ENCODE assay signal across 2 cellular contexts in genomic region chr16:56931253-56931768, GRCh38.
TF ChIP-seq lines count a peak whose summit lies in the region.

No MANE protein-coding gene starts in this region.

TF ChIP-seq in K562, 482 proteins besides CTCF, POLR2A, EP300 and RAD21 (continued from another document and continues in another):
- TF ChIP-seq NR2F6 (CRISPR knock-in tag; IDR thresholded peaks at IDR 0.05) (no peak), ASH1L (IDR thresholded peaks at IDR 0.05; ENCODE audit: borderline replicate concordance, low read depth, partially characterized antibody) (no peak), ZNF717 (CRISPR knock-in tag; IDR thresholded peaks at IDR 0.05) (no peak), EGR1 (conservative IDR thresholded peaks at IDR 0.05) (no peak), CCAR2 (IDR thresholded peaks at IDR 0.05; ENCODE audit: low read depth, low read length) (no peak), ZNF280A (IDR thresholded peaks at IDR 0.05; ENCODE audit: low read depth, partially characterized antibody) (no peak), ZNF395 (CRISPR knock-in tag; IDR thresholded peaks at IDR 0.05) (peak; percentile 36; the same call in 1 of the 2 replicates), AFF4 (CRISPR knock-in tag; IDR thresholded peaks at IDR 0.05) (no peak), ZNF507 (tag; conservative IDR thresholded peaks at IDR 0.05) (no peak), ZKSCAN1 (IDR thresholded peaks at IDR 0.05; ENCODE audit: low read depth, low read length) (no peak), ZFP91 (CRISPR knock-in tag; IDR thresholded peaks at IDR 0.05) (no peak), OTX1 (CRISPR knock-in tag; IDR thresholded peaks at IDR 0.05) (peak; percentile 52; the same call in 1 of the 2 replicates), ZNF696 (CRISPR knock-in tag; conservative IDR thresholded peaks at IDR 0.05) (no peak), ZNF740 (CRISPR knock-in tag; IDR thresholded peaks at IDR 0.05) (no peak), ZNF740 (tag; IDR thresholded peaks at IDR 0.05) (peak; percentile 49 to 68; a peak in 3 of 4 replicates), ZNF431 (CRISPR knock-in tag; IDR thresholded peaks at IDR 0.05) (0 out of 2 replicates have a peak, but pooled peaks have one; percentile 7), ZKSCAN3 (CRISPR knock-in tag; IDR thresholded peaks at IDR 0.05) (no peak), MAX (CRISPR knock-in tag; IDR thresholded peaks at IDR 0.05) (no peak)

TF ChIP-seq in HepG2, 621 proteins besides CTCF, POLR2A, EP300 and RAD21 (continued from another document and continues in another):
- TF ChIP-seq ZBTB25 (CRISPR knock-in tag; IDR thresholded peaks at IDR 0.05) (no peak), ETV5 (CRISPR knock-in tag; IDR thresholded peaks at IDR 0.05; ENCODE audit: borderline replicate concordance) (no peak), ZZZ3 (CRISPR knock-in tag; IDR thresholded peaks at IDR 0.05; ENCODE audit: borderline replicate concordance) (0 out of 2 replicates have a peak, but pooled peaks have one; percentile 46), TBP (CRISPR knock-in tag; IDR thresholded peaks at IDR 0.05) (no peak), ZBTB14 (CRISPR knock-in tag; IDR thresholded peaks at IDR 0.05) (no peak), HNF4A (CRISPR knock-in tag; IDR thresholded peaks at IDR 0.05) (no peak), SP2 (CRISPR knock-in tag; IDR thresholded peaks at IDR 0.05) (no peak), ZNF850 (CRISPR knock-in tag; conservative IDR thresholded peaks at IDR 0.05) (peak; percentile 34; the same call in 1 of the 2 replicates), ZFAT (CRISPR knock-in tag; conservative IDR thresholded peaks at IDR 0.05) (no peak), ZNF792 (CRISPR knock-in tag; IDR thresholded peaks at IDR 0.05) (no peak), ZNF556 (CRISPR knock-in tag; IDR thresholded peaks at IDR 0.05; ENCODE audit: borderline replicate concordance) (no peak), ARID2 (CRISPR knock-in tag; IDR thresholded peaks at IDR 0.05; ENCODE audit: borderline replicate concordance) (peak; percentile 6; the same call in 1 of the 2 replicates), ZNF264 (CRISPR knock-in tag; IDR thresholded peaks at IDR 0.05) (no peak), ZNF724P (CRISPR knock-in tag; IDR thresholded peaks at IDR 0.05; ENCODE audit: borderline replicate concordance) (no peak), ZNF282 (IDR thresholded peaks at IDR 0.05; ENCODE audit: partially characterized antibody) (no peak), ZNF574 (CRISPR knock-in tag; IDR thresholded peaks at IDR 0.05) (no peak), SNAI1 (CRISPR knock-in tag; IDR thresholded peaks at IDR 0.05; ENCODE audit: borderline replicate concordance) (no peak), ZNF816 (CRISPR knock-in tag; IDR thresholded peaks at IDR 0.05; ENCODE audit: borderline replicate concordance) (peak; percentile 24; the same call in 1 of the 2 replicates), MEF2D (CRISPR knock-in tag; IDR thresholded peaks at IDR 0.05) (no peak), ZNF775 (CRISPR knock-in tag; IDR thresholded peaks at IDR 0.05; ENCODE audit: borderline replicate concordance) (no peak), THYN1 (CRISPR knock-in tag; IDR thresholded peaks at IDR 0.05; ENCODE audit: borderline replicate concordance, low read depth) (no peak), FOXP1 (IDR thresholded peaks at IDR 0.05) (no peak), FOXP1 (CRISPR knock-in tag; IDR thresholded peaks at IDR 0.05) (no peak), SMC3 (IDR thresholded peaks at IDR 0.05; ENCODE audit: low read length) (no peak), TRAFD1 (CRISPR knock-in tag; IDR thresholded peaks at IDR 0.05; ENCODE audit: borderline replicate concordance) (no peak), TOE1 (CRISPR knock-in tag; IDR thresholded peaks at IDR 0.05) (no peak), NR2C2 (CRISPR knock-in tag; IDR thresholded peaks at IDR 0.05; ENCODE audit: borderline replicate concordance) (no peak), MTF2 (CRISPR knock-in tag; IDR thresholded peaks at IDR 0.05; ENCODE audit: borderline replicate concordance) (0 out of 2 replicates have a peak, but pooled peaks have one; percentile 21), POGK (CRISPR knock-in tag; conservative IDR thresholded peaks at IDR 0.05) (no peak), ZC3H4 (CRISPR knock-in tag; IDR thresholded peaks at IDR 0.05; ENCODE audit: borderline replicate concordance) (peak; percentile 92; the same call in 1 of the 2 replicates), ZBTB1 (CRISPR knock-in tag; IDR thresholded peaks at IDR 0.05; ENCODE audit: borderline replicate concordance) (no peak), PLSCR1 (CRISPR knock-in tag; IDR thresholded peaks at IDR 0.05; ENCODE audit: borderline replicate concordance) (no peak), SPEN (CRISPR knock-in tag; IDR thresholded peaks at IDR 0.05; ENCODE audit: low read depth) (no peak), ZNF253 (CRISPR knock-in tag; IDR thresholded peaks at IDR 0.05; ENCODE audit: borderline replicate concordance) (no peak), ZNF326 (CRISPR knock-in tag; IDR thresholded peaks at IDR 0.05; ENCODE audit: borderline replicate concordance) (no peak), NFKB2 (CRISPR knock-in tag; IDR thresholded peaks at IDR 0.05; ENCODE audit: borderline replicate concordance) (no peak; the same call in 1 of the 2 replicates), NCOR1 (IDR thresholded peaks at IDR 0.05; ENCODE audit: borderline replicate concordance, low read length) (no peak), RAD51 (IDR thresholded peaks at IDR 0.05; ENCODE audit: borderline replicate concordance) (no peak), ZNF160 (CRISPR knock-in tag; IDR thresholded peaks at IDR 0.05) (no peak), PHB2 (IDR thresholded peaks at IDR 0.05; ENCODE audit: partially characterized antibody) (no peak), ZFY (CRISPR knock-in tag; IDR thresholded peaks at IDR 0.05) (no peak), ATF1 (CRISPR knock-in tag; IDR thresholded peaks at IDR 0.05) (no peak), HHEX (CRISPR knock-in tag; IDR thresholded peaks at IDR 0.05) (no peak), SKI (IDR thresholded peaks at IDR 0.05; ENCODE audit: partially characterized antibody) (no peak), MXD1 (CRISPR knock-in tag; IDR thresholded peaks at IDR 0.05) (no peak), SRSF9 (IDR thresholded peaks at IDR 0.05; ENCODE audit: borderline replicate concordance, insufficient read depth, low read depth, low read length, poor library complexity, severe bottlenecking) (no peak), CREBL2 (CRISPR knock-in tag; IDR thresholded peaks at IDR 0.05; ENCODE audit: borderline replicate concordance) (no peak), ZSCAN20 (CRISPR knock-in tag; IDR thresholded peaks at IDR 0.05; ENCODE audit: borderline replicate concordance) (no peak), KAT7 (CRISPR knock-in tag; IDR thresholded peaks at IDR 0.05; ENCODE audit: borderline replicate concordance) (no peak), MAF1 (CRISPR knock-in tag; IDR thresholded peaks at IDR 0.05; ENCODE audit: borderline replicate concordance) (no peak), NFYC (CRISPR knock-in tag; IDR thresholded peaks at IDR 0.05) (no peak), RXRA (CRISPR knock-in tag; IDR thresholded peaks at IDR 0.05) (no peak), ZNF180 (CRISPR knock-in tag; IDR thresholded peaks at IDR 0.05; ENCODE audit: borderline replicate concordance, low read depth) (no peak), THAP9 (CRISPR knock-in tag; IDR thresholded peaks at IDR 0.05; ENCODE audit: borderline replicate concordance) (no peak)
